Comparison of ENCODE assay signal across 19 cellular contexts in genomic region chr3:69370945-69371301, GRCh38. TPM values are rescaled to one million over a fixed set of nuclear protein-coding genes. Genes with fewer than 3 reads are reported as not detected.
DNase-seq lines count a peak whose midpoint lies in the region; ATAC-seq, FAIRE-seq and TF ChIP-seq lines count a peak whose summit lies in the region.
"Had no signal": no experiment of that assay in that cellular context is flagged by ENCODE, and none has a peak within 500 bp of the region (broad histone marks: within the 10 kb centered on the region; RNA-seq: fewer than 3 reads in every experiment).

No MANE protein-coding gene starts in this region.

- TF ChIP-seq CTCF in DND-41 (IDR thresholded peaks at IDR 0.05; ENCODE audit: borderline replicate concordance, extremely low read depth, low read length, poor library complexity, severe bottlenecking) (no peak), astrocyte (IDR thresholded peaks at IDR 0.05; ENCODE audit: insufficient read depth, low read depth, low read length) (no peak), heart left ventricle (IDR thresholded peaks at IDR 0.05) (no peak)

- peak; percentile 60 for DNase-seq in DND-41
- no peak for DNase-seq in astrocyte (ENCODE audit: low read depth)
- DNase-seq in heart left ventricle, result no peak
- DNase-seq in globus pallidus (ENCODE audit: low spot score), result no peak
- DNase-seq in small intestine, result no peak
- DNase-seq in mesenteric fat pad (ENCODE audit: low spot score), result no peak
- DNase-seq: activated CD4-positive, alpha-beta T cell treated with anti-CD3 and anti-CD28 coated beads for 1 hour; activated T-cell treated with anti-CD3 and anti-CD28 coated beads, Interleukin-2, amount 50 U/mL, for 4 hours; DMS79; effector CD4-positive, alpha-beta T cell; IMR-90; NCI-H1417 treated with DMSO at 0.1 percent for 48 hours; NCI-H446 treated with DMSO at 0.1 percent for 48 hours had no signal

- peaks cover 2% of the 10 kb centered on the region for H3K9me3 Mint-ChIP-seq in astrocyte (ENCODE audit: unreplicated experiment)
- H3K9me3 Mint-ChIP-seq: activated T-cell treated with anti-CD3 and anti-CD28 coated beads, Interleukin-2, amount 50 U/mL, for 4 hours; neural progenitor cell; T-cell had no signal

- H4K20me1 ChIP-seq in DND-41 (ENCODE audit: insufficient read depth, low read length) (no peaks in the 10 kb centered on the region), astrocyte (ENCODE audit: insufficient read depth, low read length) (no peaks in the 10 kb centered on the region)

- peak overlapping the region; percentile 97 for H3K27ac ChIP-seq in DND-41 (ENCODE audit: low read length)
- H3K27ac ChIP-seq in astrocyte (ENCODE audit: low read depth, low read length), result no peak overlapping the region
- H3K27ac ChIP-seq in heart left ventricle, result peak overlapping the region; percentile 24 to 86 (median 70)
- no peak overlapping the region for H3K27ac ChIP-seq in small intestine (ENCODE audit: low read depth in 1 of 2, low read length in 1 of 2)
- H3K27ac ChIP-seq: neural progenitor cell, PC-9 had no signal

- TF ChIP-seq POLR2A in heart left ventricle (IDR thresholded peaks at IDR 0.05), result no peak

- H3K4me1 ChIP-seq in DND-41 (ENCODE audit: insufficient read depth, low read length) (peaks cover 59% of the 10 kb centered on the region), astrocyte (ENCODE audit: insufficient read depth, low read length) (no peaks in the 10 kb centered on the region), heart left ventricle (peaks cover 0 to 45% (median 25%) of the 10 kb centered on the region in 12 donors), skeletal muscle satellite cell (ENCODE audit: control insufficient read depth, insufficient read depth, low read length) (peaks cover 32% of the 10 kb centered on the region), small intestine (ENCODE audit: control insufficient read depth in 2 of 2, insufficient read depth in 1 of 2, low read depth in 1 of 2, low read length in 1 of 2) (no peaks in the 10 kb centered on the region)
- H3K4me1 ChIP-seq: neural progenitor cell had no signal

- intact Hi-C loops in heart left ventricle (cut with DNase I), result no loop called here

- peaks cover 12% of the 10 kb centered on the region for H3K4me1 Mint-ChIP-seq in astrocyte (ENCODE audit: low read depth, unreplicated experiment)
- H3K4me1 Mint-ChIP-seq: neural progenitor cell had no signal

- ATAC-seq in DND-41 (ENCODE audit: insufficient read depth, low read depth), result peak; percentile 36
- ATAC-seq in heart left ventricle, result peak; percentile 16 to 21 (median 18)
- ATAC-seq in GM18861 (IDR thresholded peaks at IDR 0.05; ENCODE audit: unreplicated experiment), result no peak

- 49 to 62% (median 53%) methylated on average over 2 of the region's 2 CpGs for WGBS in heart left ventricle, 4 donors
- WGBS in small intestine, 3 donors, result 71 to 84% (median 73%) methylated on average over 2 of the region's 2 CpGs

- H3K4me2 ChIP-seq in DND-41 (ENCODE audit: insufficient read depth, low read length) (peak overlapping the region; percentile 63), astrocyte (ENCODE audit: low read length) (no peak overlapping the region), skeletal muscle satellite cell (ENCODE audit: low read length) (peak overlapping the region; percentile 67)
- H3K4me2 ChIP-seq: neural progenitor cell, PC-9 had no signal

- no peak overlapping the region for H3K4me3 Mint-ChIP-seq in astrocyte (ENCODE audit: unreplicated experiment)
- H3K4me3 Mint-ChIP-seq: activated T-cell treated with anti-CD3 and anti-CD28 coated beads, Interleukin-2, amount 50 U/mL, for 4 hours; neural progenitor cell had no signal

- H3K79me2 ChIP-seq in DND-41 (ENCODE audit: insufficient read depth, low read length), result peaks cover 74% of the 10 kb centered on the region
- no peaks in the 10 kb centered on the region for H3K79me2 ChIP-seq in astrocyte (ENCODE audit: insufficient read depth, low read length)

- no peaks in the 10 kb centered on the region for H3K27me3 ChIP-seq in DND-41 (ENCODE audit: insufficient read depth, low read length, poor library complexity)
- H3K27me3 ChIP-seq in astrocyte (ENCODE audit: insufficient read depth, low read length), result no peaks in the 10 kb centered on the region
- H3K27me3 ChIP-seq in heart left ventricle, result no peaks in the 10 kb centered on the region
- H3K27me3 ChIP-seq in skeletal muscle satellite cell (ENCODE audit: control insufficient read depth, insufficient read depth, low read length), result no peaks in the 10 kb centered on the region
- H3K27me3 ChIP-seq in small intestine (ENCODE audit: control insufficient read depth in 2 of 2, insufficient read depth in 2 of 2, low read length in 2 of 2), result no peaks in the 10 kb centered on the region
- H3K27me3 ChIP-seq: neural progenitor cell, tibial nerve had no signal

- peak; percentile 69 for FAIRE-seq in astrocyte (lab: Jason Lieb, UNC)
- no peak for FAIRE-seq in small intestine (lab: Jason Lieb, UNC)

- H3K9me3 ChIP-seq in DND-41 (ENCODE audit: insufficient read depth, low read length, severe bottlenecking), result no peaks in the 10 kb centered on the region
- H3K9me3 ChIP-seq in astrocyte (ENCODE audit: insufficient read depth, low read depth, low read length), result no peaks in the 10 kb centered on the region
- no peaks in the 10 kb centered on the region for H3K9me3 ChIP-seq in heart left ventricle
- no peaks in the 10 kb centered on the region for H3K9me3 ChIP-seq in skeletal muscle satellite cell (replicated peaks; ENCODE audit: low read length)
- no peaks in the 10 kb centered on the region for H3K9me3 ChIP-seq in small intestine (ENCODE audit: control insufficient read depth, low read depth)
- H3K9me3 ChIP-seq: tibial nerve had no signal

- no peaks in the 10 kb centered on the region for H3K36me3 Mint-ChIP-seq in astrocyte (ENCODE audit: low read depth, unreplicated experiment)
- H3K36me3 Mint-ChIP-seq: neural progenitor cell, T-cell had no signal

- no peaks in the 10 kb centered on the region for H3K27me3 Mint-ChIP-seq in astrocyte (ENCODE audit: low read depth, unreplicated experiment)

- H2AFZ ChIP-seq in DND-41 (ENCODE audit: low read depth, low read length), result peak overlapping the region; percentile 41
- no peak overlapping the region for H2AFZ ChIP-seq in astrocyte (ENCODE audit: low read depth, low read length)
- H2AFZ ChIP-seq: neural progenitor cell, PC-9 had no signal

- H3K36me3 ChIP-seq in DND-41 (ENCODE audit: insufficient read depth, low read length) (no peaks in the 10 kb centered on the region), astrocyte (ENCODE audit: insufficient read depth, low read length) (no peaks in the 10 kb centered on the region), heart left ventricle (no peaks in the 10 kb centered on the region), skeletal muscle satellite cell (ENCODE audit: insufficient read depth, low read length) (no peaks in the 10 kb centered on the region), small intestine (ENCODE audit: control insufficient read depth in 2 of 2, insufficient read depth in 2 of 2, low read length in 2 of 2) (no peaks in the 10 kb centered on the region)
- H3K36me3 ChIP-seq: neural progenitor cell, tibial nerve had no signal

- H3K4me3 ChIP-seq in DND-41 (ENCODE audit: low read depth in 1 of 2, low read length in 2 of 2), result peak overlapping the region in 1 of 2 experiments; percentile 46; a peak in 2 of 4 replicates
- no peak overlapping the region for H3K4me3 ChIP-seq in astrocyte (ENCODE audit: insufficient read depth, low read depth, low read length)
- H3K4me3 ChIP-seq in heart left ventricle, result no peak overlapping the region
- H3K4me3 ChIP-seq in skeletal muscle satellite cell (ENCODE audit: low read length), result no peak overlapping the region
- no peak overlapping the region for H3K4me3 ChIP-seq in small intestine (ENCODE audit: low read depth in 1 of 2, low read length in 2 of 2)
- H3K4me3 ChIP-seq: neural progenitor cell, PC-9 had no signal

- no peak overlapping the region for H3K27ac Mint-ChIP-seq in astrocyte (ENCODE audit: unreplicated experiment)
- H3K27ac Mint-ChIP-seq: neural progenitor cell, T-cell had no signal

- H3K9ac ChIP-seq in DND-41 (ENCODE audit: low read depth, low read length), result peak overlapping the region; percentile 65
- no peak overlapping the region for H3K9ac ChIP-seq in astrocyte (ENCODE audit: low read length)
- peak overlapping the region; percentile 77 for H3K9ac ChIP-seq in skeletal muscle satellite cell (ENCODE audit: low read depth, low read length)
- H3K9ac ChIP-seq: neural progenitor cell had no signal

RNA-seq across cellular contexts. Expression of gene FRMD4B, which starts 15.0 kb away (rescaled TPM):
- total RNA-seq in astrocyte, result 9.2 and 9.9 TPM in 2 replicates
- total RNA-seq in heart left ventricle, result 10 to 100 TPM in 7 of 9 donors, 1 to 10 TPM in 2; 7.2 to 42.8 (median 11.4) TPM
- polyA plus RNA-seq in heart left ventricle, result 1 to 10 TPM; 3.4 to 4.5 TPM
- total RNA-seq in skeletal muscle satellite cell (2012; rRNA removed), result 1.1 and 1.8 TPM in 2 replicates
- 1 to 10 TPM; 5.6 to 9.7 (median 7.1) TPM for polyA plus RNA-seq in small intestine
- 30.5 TPM for total RNA-seq in mesenteric fat pad

Comparison
In these comparisons a context has a peak if more than half of its experiments do, and no peak if none do; other contexts are left out.
1. H3K27ac ChIP-seq: peak in DND-41 (single experiment) and heart left ventricle (12 of 12); none in astrocyte (single experiment) and small intestine (0 of 2).